In genomic region chr17:72353502-72353901, GRCh38 we compare ENCODE assay signal across 18 cellular contexts.
"Had no signal": no experiment of that assay in that cellular context is flagged by ENCODE, and none has a peak within 500 bp of the region (broad histone marks: within the 10 kb centered on the region; RNA-seq: fewer than 3 reads in every experiment).

No MANE protein-coding gene starts in this region.

- H3K9me3 ChIP-seq: gastrocnemius medialis, pancreas, transverse colon had no signal

- H3K36me3 ChIP-seq: cardiac muscle cell, gastrocnemius medialis, heart right ventricle, pancreas, right atrium auricular region, transverse colon had no signal

- H3K27me3 Mint-ChIP-seq: stimulated activated naive B cell treated with anti-CD40 and anti-IgM and Interleukin-4, amounts not matched to agents 10 μg/mL and 1 μg/mL and 100 μg/mL, for 72 hours had no signal

- DNase-seq: activated CD4-positive, alpha-beta T cell treated with anti-CD3 and anti-CD28 coated beads for 1 hour; activated CD4-positive, alpha-beta T cell treated with anti-CD3 and anti-CD28 coated beads, Interleukin-2, amount 50 U/mL, for 48 hours; activated CD8-positive, alpha-beta memory T cell treated with anti-CD3 and anti-CD28 coated beads, Interleukin-2, amount 50 U/mL, for 4 hours; activated gamma-delta T cell treated with Interleukin-2 at 50 U/mL for 16 hours; activated naive CD8-positive, alpha-beta T cell treated with anti-CD3 and anti-CD28 coated beads for 36 hours; activated T-cell treated with anti-CD3 and anti-CD28 coated beads, Interleukin-2, amount 50 U/mL, for 72 hours; effector CD8-positive, alpha-beta T cell; gastrocnemius medialis; heart right ventricle; kidney; mesendoderm; pancreas; small intestine; stimulated activated naive B cell treated with anti-CD40 and anti-IgM and Interleukin-4, amounts not matched to agents 10 μg/mL and 1 μg/mL and 100 μg/mL, for 72 hours; transverse colon had no signal

- H3K4me1 ChIP-seq: gastrocnemius medialis, heart right ventricle, pancreas, right atrium auricular region, transverse colon had no signal

- H3K4me3 ChIP-seq: cardiac muscle cell, coronary artery, gastrocnemius medialis, heart right ventricle, pancreas, right atrium auricular region, transverse colon had no signal

- ATAC-seq: activated T-cell treated with anti-CD3 and anti-CD28 coated beads, Interleukin-2, amount 50 U/mL, for 72 hours; gastrocnemius medialis; heart right ventricle; pancreas; stimulated activated naive B cell treated with anti-CD40 and anti-IgM and Interleukin-4, amounts not matched to agents 10 μg/mL and 1 μg/mL and 100 μg/mL, for 72 hours had no signal

- H3K27ac ChIP-seq: cardiac muscle cell, coronary artery, gastrocnemius medialis, heart right ventricle, pancreas, right atrium auricular region, transverse colon had no signal

- H3K4me1 Mint-ChIP-seq: activated naive CD8-positive, alpha-beta T cell treated with anti-CD3 and anti-CD28 coated beads for 36 hours; stimulated activated naive B cell treated with anti-CD40 and anti-IgM and Interleukin-4, amounts not matched to agents 10 μg/mL and 1 μg/mL and 100 μg/mL, for 72 hours had no signal

- H3K36me3 Mint-ChIP-seq: activated naive CD8-positive, alpha-beta T cell treated with anti-CD3 and anti-CD28 coated beads for 36 hours had no signal

- H3K27me3 ChIP-seq: cardiac muscle cell, gastrocnemius medialis, pancreas, right atrium auricular region, transverse colon had no signal

- H3K27ac Mint-ChIP-seq: activated naive CD8-positive, alpha-beta T cell treated with anti-CD3 and anti-CD28 coated beads for 36 hours; activated T-cell treated with anti-CD3 and anti-CD28 coated beads, Interleukin-2, amount 50 U/mL, for 72 hours; stimulated activated naive B cell treated with anti-CD40 and anti-IgM and Interleukin-4, amounts not matched to agents 10 μg/mL and 1 μg/mL and 100 μg/mL, for 72 hours had no signal

- H3K4me3 Mint-ChIP-seq: activated naive CD8-positive, alpha-beta T cell treated with anti-CD3 and anti-CD28 coated beads for 36 hours; activated T-cell treated with anti-CD3 and anti-CD28 coated beads, Interleukin-2, amount 50 U/mL, for 72 hours; stimulated activated naive B cell treated with anti-CD40 and anti-IgM and Interleukin-4, amounts not matched to agents 10 μg/mL and 1 μg/mL and 100 μg/mL, for 72 hours had no signal
